ENCODE assay signal across 1 cellular context in the genomic region with DNA sequence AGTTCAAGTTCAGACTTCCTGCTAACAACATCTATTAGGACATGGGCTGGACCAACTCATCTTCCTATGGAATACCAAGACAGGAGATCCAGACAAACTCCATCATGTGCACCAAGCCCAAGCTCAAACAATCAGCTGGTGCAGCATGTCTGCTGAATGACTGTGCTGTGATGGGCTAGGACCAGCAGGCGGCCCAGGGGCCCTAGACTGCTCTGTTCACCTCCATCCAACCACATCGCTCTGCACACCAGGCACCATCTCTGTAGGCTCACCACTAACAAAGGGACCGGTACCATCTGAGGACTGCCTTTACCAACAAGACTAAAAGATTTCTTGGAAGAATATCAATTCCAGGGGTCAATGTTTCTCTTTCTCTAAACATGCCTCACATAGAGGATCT.
TF ChIP-seq lines count a peak whose summit lies in the region.

No MANE protein-coding gene starts in this region.

TF ChIP-seq in K562, 482 proteins besides CTCF, POLR2A, EP300 and RAD21:
- no peak for TF ChIP-seq JUN (IDR thresholded peaks at IDR 0.05; ENCODE audit: borderline replicate concordance, low read depth, low read length)
- no peak for TF ChIP-seq JUN (CRISPR knock-in tag; IDR thresholded peaks at IDR 0.05; ENCODE audit: borderline replicate concordance)
- TF ChIP-seq, protein P1, sequence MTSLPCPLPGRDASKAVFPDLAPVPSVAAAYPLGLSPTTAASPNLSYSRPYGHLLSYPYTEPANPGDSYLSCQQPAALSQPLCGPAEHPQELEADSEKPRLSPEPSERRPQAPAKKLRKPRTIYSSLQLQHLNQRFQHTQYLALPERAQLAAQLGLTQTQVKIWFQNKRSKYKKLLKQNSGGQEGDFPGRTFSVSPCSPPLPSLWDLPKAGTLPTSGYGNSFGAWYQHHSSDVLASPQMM (CRISPR knock-in tag; IDR thresholded peaks at IDR 0.05), result no peak
- no peak for TF ChIP-seq ZNF766 (CRISPR knock-in tag; conservative IDR thresholded peaks at IDR 0.05)
- no peak for TF ChIP-seq ARHGAP35 (IDR thresholded peaks at IDR 0.05; ENCODE audit: partially characterized antibody)
- no peak for TF ChIP-seq ZNF589 (CRISPR knock-in tag; IDR thresholded peaks at IDR 0.05; ENCODE audit: low read depth)
- no peak for TF ChIP-seq XRCC3 (IDR thresholded peaks at IDR 0.05)
- no peak for TF ChIP-seq ZBTB8A (IDR thresholded peaks at IDR 0.05; ENCODE audit: partially characterized antibody)
- TF ChIP-seq ZBTB7A (IDR thresholded peaks at IDR 0.05; ENCODE audit: borderline replicate concordance, control insufficient read depth, low read depth, low read length), result no peak
- TF ChIP-seq CBFA2T3 (IDR thresholded peaks at IDR 0.05), result no peak
- no peak for TF ChIP-seq KAT2B (IDR thresholded peaks at IDR 0.05; ENCODE audit: low read depth, low read length)
- no peak for TF ChIP-seq ZNF436 (CRISPR knock-in tag; IDR thresholded peaks at IDR 0.05)
- no peak for TF ChIP-seq MXI1 (IDR thresholded peaks at IDR 0.05; ENCODE audit: low read depth, low read length)
- TF ChIP-seq FOXP4 (CRISPR knock-in tag; IDR thresholded peaks at IDR 0.05; ENCODE audit: borderline replicate concordance), result no peak
- TF ChIP-seq RBM17 (IDR thresholded peaks at IDR 0.05; ENCODE audit: borderline replicate concordance, low read depth, low read length), result no peak
- TF ChIP-seq RBM25 (IDR thresholded peaks at IDR 0.05; ENCODE audit: low read depth, low read length, severe bottlenecking), result no peak
- TF ChIP-seq, protein P2, sequence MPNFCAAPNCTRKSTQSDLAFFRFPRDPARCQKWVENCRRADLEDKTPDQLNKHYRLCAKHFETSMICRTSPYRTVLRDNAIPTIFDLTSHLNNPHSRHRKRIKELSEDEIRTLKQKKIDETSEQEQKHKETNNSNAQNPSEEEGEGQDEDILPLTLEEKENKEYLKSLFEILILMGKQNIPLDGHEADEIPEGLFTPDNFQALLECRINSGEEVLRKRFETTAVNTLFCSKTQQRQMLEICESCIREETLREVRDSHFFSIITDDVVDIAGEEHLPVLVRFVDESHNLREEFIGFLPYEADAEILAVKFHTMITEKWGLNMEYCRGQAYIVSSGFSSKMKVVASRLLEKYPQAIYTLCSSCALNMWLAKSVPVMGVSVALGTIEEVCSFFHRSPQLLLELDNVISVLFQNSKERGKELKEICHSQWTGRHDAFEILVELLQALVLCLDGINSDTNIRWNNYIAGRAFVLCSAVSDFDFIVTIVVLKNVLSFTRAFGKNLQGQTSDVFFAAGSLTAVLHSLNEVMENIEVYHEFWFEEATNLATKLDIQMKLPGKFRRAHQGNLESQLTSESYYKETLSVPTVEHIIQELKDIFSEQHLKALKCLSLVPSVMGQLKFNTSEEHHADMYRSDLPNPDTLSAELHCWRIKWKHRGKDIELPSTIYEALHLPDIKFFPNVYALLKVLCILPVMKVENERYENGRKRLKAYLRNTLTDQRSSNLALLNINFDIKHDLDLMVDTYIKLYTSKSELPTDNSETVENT (CRISPR knock-in tag; IDR thresholded peaks at IDR 0.05), result no peak
- TF ChIP-seq ILF3 (IDR thresholded peaks at IDR 0.05; ENCODE audit: borderline replicate concordance), result no peak
- TF ChIP-seq LARP7 (IDR thresholded peaks at IDR 0.05), result no peak
